23 cellular contexts compared by ENCODE assay signal in the genomic region with DNA sequence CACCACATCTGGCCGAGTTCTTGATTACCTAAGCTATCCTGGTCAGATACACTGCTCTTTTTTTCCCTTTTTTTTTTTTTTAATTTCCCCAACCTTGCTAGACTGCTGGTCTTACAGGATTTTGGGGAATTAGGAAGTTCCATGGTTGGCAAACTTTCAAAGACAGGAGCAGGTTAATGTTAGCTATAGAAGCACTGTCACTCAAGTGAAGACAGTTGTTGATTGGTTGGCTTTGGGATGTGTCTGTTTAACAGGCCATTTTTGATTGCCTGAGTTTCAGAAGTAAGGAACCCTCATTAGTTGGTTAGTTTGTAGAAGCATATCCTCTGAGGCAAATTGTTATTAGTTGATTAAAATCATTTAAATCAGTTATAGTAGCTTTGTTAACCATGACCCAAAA. TPM values are rescaled to one million over a fixed set of nuclear protein-coding genes. Genes with fewer than 3 reads are reported as not detected.
A peak's percentile ranks its signal among the peaks of the same experiment; 100 is the strongest.
DNase-seq lines count a peak whose midpoint lies in the region; ATAC-seq and TF ChIP-seq lines count a peak whose summit lies in the region.
"Had no signal": no experiment of that assay in that cellular context is flagged by ENCODE, and none has a peak within 500 bp of the region (broad histone marks: within the 10 kb centered on the region; RNA-seq: fewer than 3 reads in every experiment).

No MANE protein-coding gene starts in this region.

- no peak for ATAC-seq in activated T-cell treated with anti-CD3 and anti-CD28 coated beads, Interleukin-2, amount 50 U/mL, for 72 hours (replicated peaks in 1 of 2)
- ATAC-seq in T-cell (replicated peaks in 1 of 4) = no peak
- no peak for ATAC-seq in stimulated activated naive B cell treated with anti-CD40 and anti-IgM and Interleukin-4, amounts not matched to agents 10 μg/mL and 1 μg/mL and 100 μg/mL, for 72 hours (replicated peaks)
- ATAC-seq: left ventricle myocardium superior had no signal

- no peak for DNase-seq in activated T-cell treated with anti-CD3 and anti-CD28 coated beads, Interleukin-2, amount 50 U/mL, for 72 hours
- no peak for DNase-seq in activated T-cell treated with anti-CD3 and anti-CD28 coated beads, Interleukin-2, amount 50 U/mL, for 48 hours
- DNase-seq in T-cell = no peak
- DNase-seq in effector memory CD4-positive, alpha-beta T cell = no peak
- no peak for DNase-seq in stimulated activated naive B cell treated with anti-CD40 and anti-IgM and Interleukin-4, amounts not matched to agents 10 μg/mL and 1 μg/mL and 100 μg/mL, for 72 hours
- no peak for DNase-seq in Calu3
- DNase-seq in GM19238 (ENCODE audit: insufficient read length, low spot score) = no peak
- DNase-seq: Caco-2, cerebellar nuclear complex, DND-41, dorsolateral prefrontal cortex, HCEC 1CT, islet precursor cell, left ventricle myocardium superior, naive B cell, NCI-H1417 treated with DMSO at 0.1 percent for 48 hours, NCI-H748 treated with DMSO at 0.1 percent for 48 hours, RPMI8226, transverse colon had no signal

- no peak for TF ChIP-seq CTCF in Calu3 (IDR thresholded peaks at IDR 0.05; ENCODE audit: unreplicated experiment)

- H3K27me3 Mint-ChIP-seq in activated T-cell treated with anti-CD3 and anti-CD28 coated beads, Interleukin-2, amount 50 U/mL, for 72 hours (ENCODE audit: low read depth) = no peaks in the 10 kb centered on the region
- no peaks in the 10 kb centered on the region for H3K27me3 Mint-ChIP-seq in T-cell
- no peaks in the 10 kb centered on the region for H3K27me3 Mint-ChIP-seq in stimulated activated naive B cell treated with anti-CD40 and anti-IgM and Interleukin-4, amounts not matched to agents 10 μg/mL and 1 μg/mL and 100 μg/mL, for 72 hours
- no peaks in the 10 kb centered on the region for H3K27me3 Mint-ChIP-seq in Calu3 (ENCODE audit: unreplicated experiment)
- H3K27me3 Mint-ChIP-seq: naive B cell had no signal

- BruUV-seq in Calu3 (replicated peaks; lab: Mats Ljungman, UMichigan) = no TSS peak

- peaks cover 3 to 29% of the 10 kb centered on the region in 2 donors for H3K36me3 Mint-ChIP-seq in activated T-cell treated with anti-CD3 and anti-CD28 coated beads, Interleukin-2, amount 50 U/mL, for 72 hours (ENCODE audit: insufficient read depth in 2 of 2)
- peaks cover 26% of the 10 kb centered on the region for H3K36me3 Mint-ChIP-seq in T-cell
- H3K36me3 Mint-ChIP-seq in stimulated activated naive B cell treated with anti-CD40 and anti-IgM and Interleukin-4, amounts not matched to agents 10 μg/mL and 1 μg/mL and 100 μg/mL, for 72 hours = peaks cover 7% of the 10 kb centered on the region in 2 donors
- H3K36me3 Mint-ChIP-seq in Calu3 (ENCODE audit: insufficient read depth, unreplicated experiment) = peaks cover 27% of the 10 kb centered on the region

- peak overlapping the region; percentile 94 for H3K27ac Mint-ChIP-seq in activated T-cell treated with anti-CD3 and anti-CD28 coated beads, Interleukin-2, amount 50 U/mL, for 72 hours
- H3K27ac Mint-ChIP-seq in T-cell (peak overlapping the region; percentile 36 to 79), Calu3 (ENCODE audit: unreplicated experiment) (no peak overlapping the region)
- H3K27ac Mint-ChIP-seq in stimulated activated naive B cell treated with anti-CD40 and anti-IgM and Interleukin-4, amounts not matched to agents 10 μg/mL and 1 μg/mL and 100 μg/mL, for 72 hours = no peak overlapping the region
- H3K27ac Mint-ChIP-seq: activated T-helper 2 cell treated with anti-CD3 and anti-CD28 coated beads, Interferon-gamma antibody, Interleukin-2, Interleukin-4, amounts not matched to agents 10 μg/mL and 5 μg/mL and 100 μg/mL, durations not matched to agents 14 hours and 24 hours and 36 hours had no signal

- intact Hi-C loops in Calu3 (cut with micrococcal nuclease; ENCODE audit: unreplicated experiment) = no loop called here

- POLR2A ChIA-PET in T-cell (lab: Charles Lee) = interaction anchor here (0.6 to 0.8 kb wide), 3 partner anchors 26 to 474 kb away, joined by 3 to 4 read pairs (median 3); no protein-coding TSS in a partner anchor

- CTCF ChIA-PET in T-cell (lab: Charles Lee) (interaction anchor here (0.5 to 0.9 kb wide), 5 partner anchors 10 to 289 kb away, joined by 3 to 6 read pairs (median 4); no protein-coding TSS in a partner anchor), Calu3 (lab: Charles Lee) (interaction anchor here (0.6 kb wide), 1 partner anchor 1472 kb away, joined by 4 read pairs; no protein-coding TSS in a partner anchor)

- no peaks in the 10 kb centered on the region for H3K9me3 Mint-ChIP-seq in activated T-cell treated with anti-CD3 and anti-CD28 coated beads, Interleukin-2, amount 50 U/mL, for 72 hours
- H3K9me3 Mint-ChIP-seq in T-cell (no peaks in the 10 kb centered on the region), Calu3 (ENCODE audit: low read depth, unreplicated experiment) (no peaks in the 10 kb centered on the region)
- H3K9me3 Mint-ChIP-seq in stimulated activated naive B cell treated with anti-CD40 and anti-IgM and Interleukin-4, amounts not matched to agents 10 μg/mL and 1 μg/mL and 100 μg/mL, for 72 hours = no peaks in the 10 kb centered on the region
- H3K9me3 Mint-ChIP-seq: activated T-helper 2 cell treated with anti-CD3 and anti-CD28 coated beads, Interferon-gamma antibody, Interleukin-2, Interleukin-4, amounts not matched to agents 10 μg/mL and 5 μg/mL and 100 μg/mL, durations not matched to agents 14 hours and 24 hours and 36 hours; mesothelial cell of epicardium; naive B cell had no signal

- no peak overlapping the region for H3K9ac ChIP-seq in stomach smooth muscle (ENCODE audit: low read length in 2 of 2)

- H3K4me3 Mint-ChIP-seq in activated T-cell treated with anti-CD3 and anti-CD28 coated beads, Interleukin-2, amount 50 U/mL, for 72 hours = peak overlapping the region; percentile 1 to 82
- no peak overlapping the region for H3K4me3 Mint-ChIP-seq in T-cell
- no peak overlapping the region for H3K4me3 Mint-ChIP-seq in stimulated activated naive B cell treated with anti-CD40 and anti-IgM and Interleukin-4, amounts not matched to agents 10 μg/mL and 1 μg/mL and 100 μg/mL, for 72 hours
- H3K4me3 Mint-ChIP-seq in Calu3 (ENCODE audit: low read depth, unreplicated experiment) = no peak overlapping the region
- H3K4me3 Mint-ChIP-seq: mesothelial cell of epicardium, naive B cell had no signal

- peak overlapping the region; percentile 17 for H3K27ac ChIP-seq in effector memory CD4-positive, alpha-beta T cell (ENCODE audit: insufficient read depth, low read length, poor library complexity, severe bottlenecking)
- H3K27ac ChIP-seq in stomach smooth muscle (ENCODE audit: low read length) = peak overlapping the region; percentile 7
- H3K27ac ChIP-seq: skin epidermis had no signal

- H3K4me3 ChIP-seq in effector memory CD4-positive, alpha-beta T cell (ENCODE audit: insufficient read depth, low read depth, low read length, poor library complexity, severe bottlenecking) = no peak overlapping the region
- no peak overlapping the region for H3K4me3 ChIP-seq in stomach smooth muscle (ENCODE audit: low read length in 2 of 2)
- H3K4me3 ChIP-seq: skin epidermis, transverse colon had no signal

- H3K4me1 ChIP-seq in effector memory CD4-positive, alpha-beta T cell (ENCODE audit: control insufficient read depth, insufficient read depth, low read length, poor library complexity, severe bottlenecking) = peaks cover 14% of the 10 kb centered on the region
- no peaks in the 10 kb centered on the region for H3K4me1 ChIP-seq in stomach smooth muscle (ENCODE audit: control insufficient read depth, insufficient read depth, low read length)
- H3K4me1 ChIP-seq: Caco-2 had no signal

- peaks cover 37% of the 10 kb centered on the region for H3K36me3 ChIP-seq in effector memory CD4-positive, alpha-beta T cell (ENCODE audit: control insufficient read depth, insufficient read depth, low read length)
- H3K36me3 ChIP-seq in stomach smooth muscle (ENCODE audit: control insufficient read depth in 2 of 2, insufficient read depth in 2 of 2, low read length in 2 of 2) = peaks cover 0 to 7% of the 10 kb centered on the region in 2 donors

- H3K9me3 ChIP-seq in effector memory CD4-positive, alpha-beta T cell (ENCODE audit: control insufficient read depth, low read length) = no peaks in the 10 kb centered on the region
- H3K9me3 ChIP-seq in stomach smooth muscle (ENCODE audit: control insufficient read depth in 2 of 2, low read length in 2 of 2) = no peaks in the 10 kb centered on the region
- H3K9me3 ChIP-seq: Caco-2, transverse colon had no signal

- no peaks in the 10 kb centered on the region for H3K27me3 ChIP-seq in effector memory CD4-positive, alpha-beta T cell (replicated peaks; ENCODE audit: control insufficient read depth, insufficient read depth, low read length, poor library complexity, severe bottlenecking)
- no peaks in the 10 kb centered on the region for H3K27me3 ChIP-seq in stomach smooth muscle (ENCODE audit: control insufficient read depth in 1 of 2, insufficient read depth in 2 of 2, low read length in 2 of 2)
- H3K27me3 ChIP-seq: dorsolateral prefrontal cortex, transverse colon had no signal

- peaks cover 65% of the 10 kb centered on the region for H3K4me1 Mint-ChIP-seq in activated T-cell treated with anti-CD3 and anti-CD28 coated beads, Interleukin-2, amount 50 U/mL, for 72 hours (ENCODE audit: low read depth)
- H3K4me1 Mint-ChIP-seq in T-cell (peaks cover 61 to 70% (median 63%) of the 10 kb centered on the region in 3 donors), Calu3 (ENCODE audit: low read depth, unreplicated experiment) (no peaks in the 10 kb centered on the region)
- peaks cover 3 to 27% of the 10 kb centered on the region in 2 donors for H3K4me1 Mint-ChIP-seq in stimulated activated naive B cell treated with anti-CD40 and anti-IgM and Interleukin-4, amounts not matched to agents 10 μg/mL and 1 μg/mL and 100 μg/mL, for 72 hours
- H3K4me1 Mint-ChIP-seq: mesothelial cell of epicardium had no signal

RNA-seq across cellular contexts. Expression of a gene that starts 36.8 kb away (rescaled TPM):
- 100 to 1,000 TPM; 162 to 209 TPM for total RNA-seq in activated T-cell treated with anti-CD3 and anti-CD28 coated beads, Interleukin-2, amount 50 U/mL, for 72 hours
- total RNA-seq in T-cell (100 to 1,000 TPM; 163 to 290 (median 170) TPM), Calu3 (2022) (158 and 159 TPM in 2 replicates)

RNA-seq across cellular contexts. Expression of a gene that starts 39.3 kb away (rescaled TPM):
- total RNA-seq in activated T-cell treated with anti-CD3 and anti-CD28 coated beads, Interleukin-2, amount 50 U/mL, for 72 hours = 100 to 1,000 TPM; 100 to 108 TPM
- total RNA-seq in T-cell (10 to 100 TPM; 38.4 to 67.5 (median 50.7) TPM), Calu3 (2022) (110 and 112 TPM in 2 replicates)

Comparison
In these comparisons a context has a peak if more than half of its experiments do, and no peak if none do; other contexts are left out.
1. H3K27ac Mint-ChIP-seq: peak in activated T-cell treated with anti-CD3 and anti-CD28 coated beads, Interleukin-2, amount 50 U/mL, for 72 hours (single experiment) and T-cell (2 of 2); none in stimulated activated naive B cell treated with anti-CD40 and anti-IgM and Interleukin-4, amounts not matched to agents 10 μg/mL and 1 μg/mL and 100 μg/mL, for 72 hours (single experiment) and Calu3 (single experiment).
2. H3K4me3 Mint-ChIP-seq: peak in activated T-cell treated with anti-CD3 and anti-CD28 coated beads, Interleukin-2, amount 50 U/mL, for 72 hours (2 of 2); none in T-cell (0 of 3), stimulated activated naive B cell treated with anti-CD40 and anti-IgM and Interleukin-4, amounts not matched to agents 10 μg/mL and 1 μg/mL and 100 μg/mL, for 72 hours (0 of 2) and Calu3 (single experiment).